ENCODE assay signal across 2 cellular contexts in the genomic region with DNA sequence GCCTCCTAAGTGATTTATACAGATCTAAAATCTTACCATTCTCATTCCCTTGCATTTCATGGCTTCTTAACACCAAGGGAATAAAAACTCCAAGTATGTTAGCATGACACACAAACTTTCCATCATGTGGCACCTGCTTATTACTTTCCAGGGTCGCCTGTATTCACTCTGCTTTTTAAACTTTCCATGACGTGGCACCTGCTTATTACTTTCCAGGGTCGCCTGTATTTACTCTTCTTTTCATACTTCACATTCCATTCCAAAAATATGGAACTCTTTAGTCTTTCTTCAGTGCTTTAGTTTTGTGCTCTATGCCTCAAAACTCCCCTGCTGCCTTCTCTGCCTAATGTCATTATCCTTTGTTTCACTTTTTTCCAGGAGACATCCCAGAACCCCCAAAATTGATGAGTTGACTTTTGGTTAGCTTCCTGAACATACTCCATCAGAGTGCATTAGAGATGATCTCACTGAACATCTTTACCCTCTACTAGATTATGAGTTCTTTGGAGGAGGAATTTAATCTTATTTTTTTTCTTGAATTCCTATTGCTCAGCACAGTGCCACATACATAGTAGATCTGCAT.
TF ChIP-seq lines count a peak whose summit lies in the region.

No MANE protein-coding gene starts in this region.

TF ChIP-seq in SK-N-SH treated with all-trans-retinoic acid at 6 μM for 48 hours, 23 proteins besides CTCF, POLR2A, EP300 and RAD21 (continued from another document):
- TF ChIP-seq CSRNP3 (CRISPR knock-in tag; IDR thresholded peaks at IDR 0.05) (no peak), BACH2 (CRISPR knock-in tag; IDR thresholded peaks at IDR 0.05; ENCODE audit: borderline replicate concordance) (no peak), ZFP3 (CRISPR knock-in tag; IDR thresholded peaks at IDR 0.05) (no peak), ZNF8 (CRISPR knock-in tag; IDR thresholded peaks at IDR 0.05) (no peak), PATZ1 (CRISPR knock-in tag; IDR thresholded peaks at IDR 0.05; ENCODE audit: borderline replicate concordance) (no peak)
- TF ChIP-seq, protein P1, sequence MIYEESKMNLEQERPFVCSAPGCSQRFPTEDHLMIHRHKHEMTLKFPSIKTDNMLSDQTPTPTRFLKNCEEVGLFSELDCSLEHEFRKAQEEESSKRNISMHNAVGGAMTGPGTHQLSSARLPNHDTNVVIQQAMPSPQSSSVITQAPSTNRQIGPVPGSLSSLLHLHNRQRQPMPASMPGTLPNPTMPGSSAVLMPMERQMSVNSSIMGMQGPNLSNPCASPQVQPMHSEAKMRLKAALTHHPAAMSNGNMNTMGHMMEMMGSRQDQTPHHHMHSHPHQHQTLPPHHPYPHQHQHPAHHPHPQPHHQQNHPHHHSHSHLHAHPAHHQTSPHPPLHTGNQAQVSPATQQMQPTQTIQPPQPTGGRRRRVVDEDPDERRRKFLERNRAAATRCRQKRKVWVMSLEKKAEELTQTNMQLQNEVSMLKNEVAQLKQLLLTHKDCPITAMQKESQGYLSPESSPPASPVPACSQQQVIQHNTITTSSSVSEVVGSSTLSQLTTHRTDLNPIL (CRISPR knock-in tag; IDR thresholded peaks at IDR 0.05; ENCODE audit: low read depth), result peak; percentile 51; the same call in 1 of the 2 replicates

TF ChIP-seq in SK-N-SH, 30 proteins besides CTCF, POLR2A, EP300 and RAD21 (continued from another document):
- TF ChIP-seq, protein P2, sequence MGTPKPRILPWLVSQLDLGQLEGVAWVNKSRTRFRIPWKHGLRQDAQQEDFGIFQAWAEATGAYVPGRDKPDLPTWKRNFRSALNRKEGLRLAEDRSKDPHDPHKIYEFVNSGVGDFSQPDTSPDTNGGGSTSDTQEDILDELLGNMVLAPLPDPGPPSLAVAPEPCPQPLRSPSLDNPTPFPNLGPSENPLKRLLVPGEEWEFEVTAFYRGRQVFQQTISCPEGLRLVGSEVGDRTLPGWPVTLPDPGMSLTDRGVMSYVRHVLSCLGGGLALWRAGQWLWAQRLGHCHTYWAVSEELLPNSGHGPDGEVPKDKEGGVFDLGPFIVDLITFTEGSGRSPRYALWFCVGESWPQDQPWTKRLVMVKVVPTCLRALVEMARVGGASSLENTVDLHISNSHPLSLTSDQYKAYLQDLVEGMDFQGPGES (IDR thresholded peaks at IDR 0.05; ENCODE audit: low read depth, low read length), result no peak
- TF ChIP-seq POLR2AphosphoS5 (IDR thresholded peaks at IDR 0.05; ENCODE audit: low read depth, low read length) (no peak), NFIC (IDR thresholded peaks at IDR 0.05; ENCODE audit: borderline replicate concordance) (no peak), MEF2A (IDR thresholded peaks at IDR 0.05; ENCODE audit: borderline replicate concordance, low read depth) (no peak)
